In genomic region chr17:49965522-49965905, GRCh38 we compare ENCODE assay signal across 19 cellular contexts. TPM values are rescaled to one million over a fixed set of nuclear protein-coding genes. Genes with fewer than 3 reads are reported as not detected.
DNase-seq lines count a peak whose midpoint lies in the region; ATAC-seq, FAIRE-seq and TF ChIP-seq lines count a peak whose summit lies in the region.
"Had no signal": no experiment of that assay in that cellular context is flagged by ENCODE, and none has a peak within 500 bp of the region (broad histone marks: within the 10 kb centered on the region; RNA-seq: fewer than 3 reads in every experiment).

No MANE protein-coding gene starts in this region.

- H3K36me3 ChIP-seq in H1 (ENCODE audit: control insufficient read depth in 2 of 4, insufficient read depth in 4 of 4, low read length in 3 of 4): no peaks in the 10 kb centered on the region; a peak in 1 of 8 replicates

- TF ChIP-seq CTCF in H1 (IDR thresholded peaks at IDR 0.05; ENCODE audit: control extremely low read depth in 1 of 3, insufficient read depth in 1 of 3, low read depth in 1 of 3, low read length in 3 of 3) (no peak), type B pancreatic cell (conservative IDR thresholded peaks at IDR 0.05) (no peak)

- H2AFZ ChIP-seq in H1 (ENCODE audit: low read length): no peak overlapping the region
- H2AFZ ChIP-seq: GM23248, parathyroid adenoma had no signal

- FAIRE-seq in H1 (lab: Jason Lieb, UNC): no peak
- FAIRE-seq in HTR-8/SVneo (lab: Jason Lieb, UNC): no peak

- H4K91ac ChIP-seq in H1 (replicated peaks; ENCODE audit: insufficient read length, low read length): no peak overlapping the region

- no peak overlapping the region for H3K4ac ChIP-seq in H1 (replicated peaks; ENCODE audit: insufficient read length, low read depth, low read length)

- H3K27me3 ChIP-seq in H1 (replicated peaks in 1 of 4; ENCODE audit: control insufficient read depth in 3 of 4, extremely low read depth in 1 of 4, insufficient read depth in 3 of 4, low read length in 3 of 4): peaks cover 73 to 88% (median 85%) of the 10 kb centered on the region in 4 experiments

- H3K4me2 ChIP-seq in H1 (ENCODE audit: insufficient read depth in 1 of 2, low read depth in 2 of 2, low read length in 2 of 2): peak overlapping the region; percentile 69 to 72

- no peak for TF ChIP-seq EP300 in H1 (IDR thresholded peaks at IDR 0.05; ENCODE audit: borderline replicate concordance in 1 of 2, low read depth in 2 of 2, low read length in 2 of 2)

- H2BK12ac ChIP-seq in H1 (ENCODE audit: low read depth, low read length): no peak overlapping the region

- H3K79me2 ChIP-seq in H1 (ENCODE audit: control insufficient read depth in 1 of 2, insufficient read depth in 2 of 2, low read length in 2 of 2): no peaks in the 10 kb centered on the region
- H3K79me2 ChIP-seq: parathyroid adenoma had no signal

- H3K4me3 Mint-ChIP-seq in stimulated activated naive CD8-positive, alpha-beta T cell treated with anti-CD3 and anti-CD28 coated beads, Interleukin-15, amount 100 ng/mL, for 72 hours: peak overlapping the region; percentile 17 to 73
- peak overlapping the region; percentile 77 for H3K4me3 Mint-ChIP-seq in type B pancreatic cell

- peaks cover 10 to 25% of the 10 kb centered on the region in 2 experiments for H4K20me1 ChIP-seq in H1 (replicated peaks in 1 of 2; ENCODE audit: control insufficient read depth in 1 of 2, insufficient read depth in 2 of 2, low read length in 2 of 2)

- peaks cover 91% of the 10 kb centered on the region for H3K27me3 Mint-ChIP-seq in stimulated activated naive CD8-positive, alpha-beta T cell treated with anti-CD3 and anti-CD28 coated beads, Interleukin-15, amount 100 ng/mL, for 72 hours
- peaks cover 90% of the 10 kb centered on the region for H3K27me3 Mint-ChIP-seq in type B pancreatic cell

- no peak overlapping the region for H4K8ac ChIP-seq in H1 (ENCODE audit: extremely low read depth, insufficient read depth, low read length)

- H3K18ac ChIP-seq in H1 (ENCODE audit: extremely low read depth, low read length): no peak overlapping the region; the same call in 1 of the 2 replicates

- peaks cover 13% of the 10 kb centered on the region for H3K36me3 Mint-ChIP-seq in type B pancreatic cell

- no peak for TF ChIP-seq POLR2A in H1 (IDR thresholded peaks at IDR 0.05; ENCODE audit: control extremely low read depth in 1 of 2, low read depth in 2 of 2, low read length in 2 of 2)

- H3K9ac ChIP-seq in H1 (replicated peaks in 1 of 4; ENCODE audit: extremely low read depth in 1 of 4, low read depth in 3 of 4, low read length in 3 of 4): no peak overlapping the region
- H3K9ac ChIP-seq: GM23248, parathyroid adenoma had no signal

- H2BK20ac ChIP-seq in H1 (ENCODE audit: low read length): no peak overlapping the region

- no peaks in the 10 kb centered on the region for H3K79me1 ChIP-seq in H1 (ENCODE audit: low read depth, low read length)

- 2% methylated on average over 16 of the region's 16 CpGs; no CpG with 5 or more reads in 1 of the 2 experiments for WGBS in H1 (ENCODE audit: extremely low coverage in 1 of 2, insufficient coverage in 1 of 2, insufficient read length in 1 of 2, insufficient replicate concordance in 2 of 2, low coverage in 1 of 2, low lambda C conversion rate in 2 of 2, missing lambda C conversion rate in 1 of 2), 2 experiments

- no peak overlapping the region for H2AK5ac ChIP-seq in H1 (ENCODE audit: low read depth, low read length)

- H2BK5ac ChIP-seq in H1 (ENCODE audit: low read depth, low read length): no peak overlapping the region

- H2BK15ac ChIP-seq in H1 (ENCODE audit: low read length): no peak overlapping the region

- CTCF ChIA-PET in H1 (lab: Charles Lee; ENCODE audit: partially characterized antibody): interaction anchor here (0.6 to 2.6 kb wide), 8 partner anchors 12 to 428 kb away, joined by 3 to 22 read pairs (median 4); partner anchors contain the start of gene DLX3

- no peak for DNase-seq in stimulated activated naive CD8-positive, alpha-beta T cell treated with anti-CD3 and anti-CD28 coated beads, Interleukin-15, amount 100 ng/mL, for 72 hours
- no peak for DNase-seq in stimulated activated naive CD8-positive, alpha-beta T cell treated with anti-CD3 and anti-CD28 coated beads, Interleukin-15, Interleukin-2, amounts not matched to agents 100 U/mL and 50 U/mL, for 24 hours
- DNase-seq in NOMO-1 treated with dmso at 0.1 percent for 144 hours (lab: John Stamatoyannopoulos, UW; ENCODE audit: unreplicated experiment) (peak; percentile 49), H1 (ENCODE audit: low read depth in 1 of 2, low spot score in 2 of 2) (no peak), type B pancreatic cell (ENCODE audit: extremely low spot score, unreplicated experiment) (no peak), HTR-8/SVneo (ENCODE audit: insufficient read length, low spot score) (no peak)
- DNase-seq: COR-L47, GM23248, hypothalamus, mucosa of descending colon, NCI-H1417, NCI-H748 treated with DMSO at 0.1 percent for 48 hours, substantia nigra had no signal

- no peak overlapping the region for H3K56ac ChIP-seq in H1 (replicated peaks; ENCODE audit: insufficient read length, low read depth, low read length)

- no peak overlapping the region for H2BK120ac ChIP-seq in H1 (replicated peaks; ENCODE audit: low read depth, low read length)

- H3K4me1 ChIP-seq in H1 (replicated peaks in 1 of 4; ENCODE audit: control insufficient read depth in 3 of 4, insufficient read depth in 4 of 4, low read length in 3 of 4): peaks cover 0 to 32% (median 23%) of the 10 kb centered on the region in 4 experiments; a peak in 6 of 7 replicates

- no peak overlapping the region for H3K14ac ChIP-seq in H1 (ENCODE audit: insufficient read length)

- ATAC-seq in stimulated activated naive CD8-positive, alpha-beta T cell treated with anti-CD3 and anti-CD28 coated beads, Interleukin-15, amount 100 ng/mL, for 72 hours: no peak
- no peak for ATAC-seq in stimulated activated naive CD8-positive, alpha-beta T cell treated with anti-CD3 and anti-CD28 coated beads, Interleukin-15, Interleukin-2, amounts not matched to agents 100 U/mL and 50 U/mL, for 24 hours
- no peak for ATAC-seq in GM18868 (IDR thresholded peaks at IDR 0.05; ENCODE audit: unreplicated experiment)
- no peak for ATAC-seq in GM21447 (IDR thresholded peaks at IDR 0.05; ENCODE audit: unreplicated experiment)
- ATAC-seq: left lobe of liver, mucosa of descending colon had no signal

- no peak overlapping the region for H4K5ac ChIP-seq in H1 (ENCODE audit: insufficient read length, low read depth, low read length)

- no peak overlapping the region for H3K27ac ChIP-seq in H1 (ENCODE audit: low read depth, low read length)
- H3K27ac ChIP-seq: GM23248, parathyroid adenoma had no signal

- peak overlapping the region; percentile 16 to 54 (median 25); a peak in 5 of 8 replicates for H3K4me3 ChIP-seq in H1 (ENCODE audit: extremely low read depth in 1 of 4, insufficient read depth in 2 of 4, low read depth in 3 of 4, low read length in 4 of 4)
- H3K4me3 ChIP-seq: GM23248, mucosa of descending colon had no signal

- POLR2A ChIA-PET in H1 (lab: Charles Lee; ENCODE audit: partially characterized antibody): interaction anchor here (1.3 to 2.4 kb wide), 2 partner anchors 10 to 13 kb away, joined by 5 to 7 read pairs; no protein-coding TSS in a partner anchor

- no peak overlapping the region for H3K23ac ChIP-seq in H1 (ENCODE audit: insufficient read length)

- H3K4me1 Mint-ChIP-seq in stimulated activated naive CD8-positive, alpha-beta T cell treated with anti-CD3 and anti-CD28 coated beads, Interleukin-15, amount 100 ng/mL, for 72 hours: peaks cover 65% of the 10 kb centered on the region
- peaks cover 22% of the 10 kb centered on the region for H3K4me1 Mint-ChIP-seq in type B pancreatic cell (ENCODE audit: unreplicated experiment)

- H3K23me2 ChIP-seq in H1 (ENCODE audit: low read depth, low read length): peaks cover 17% of the 10 kb centered on the region

- no peaks in the 10 kb centered on the region for H3K9me3 ChIP-seq in H1 (ENCODE audit: insufficient read depth in 2 of 2, low read depth in 1 of 2, low read length in 1 of 2)
- H3K9me3 ChIP-seq: mucosa of descending colon had no signal

- no peak overlapping the region for H3K27ac Mint-ChIP-seq in stimulated activated naive CD8-positive, alpha-beta T cell treated with anti-CD3 and anti-CD28 coated beads, Interleukin-15, amount 100 ng/mL, for 72 hours
- no peak overlapping the region for H3K27ac Mint-ChIP-seq in type B pancreatic cell

- no peaks in the 10 kb centered on the region for H3K9me3 Mint-ChIP-seq in stimulated activated naive CD8-positive, alpha-beta T cell treated with anti-CD3 and anti-CD28 coated beads, Interleukin-15, amount 100 ng/mL, for 72 hours
- H3K9me3 Mint-ChIP-seq in type B pancreatic cell: peaks cover 1% of the 10 kb centered on the region

- no peak for TF ChIP-seq RAD21 in H1 (IDR thresholded peaks at IDR 0.05 in 1 of 2, conservative IDR thresholded peaks at IDR 0.05 in 1 of 2; ENCODE audit: low read depth in 2 of 2, low read length in 2 of 2)

TF ChIP-seq in H1, 55 proteins besides CTCF, POLR2A, EP300 and RAD21:
- TF ChIP-seq SP1 (IDR thresholded peaks at IDR 0.05; ENCODE audit: low read depth, low read length) (0 out of 2 replicates have a peak, but pooled peaks have one; percentile 52), GTF2F1 (IDR thresholded peaks at IDR 0.05; ENCODE audit: borderline replicate concordance, low read depth, low read length) (no peak)

RNA-seq across cellular contexts. Expression of gene DLX4, which starts 3.5 kb away (rescaled TPM):
- 0.80 and 0.88 TPM in 2 replicates for total RNA-seq in H1 (2021; fragmentation: NEBNext Ultra II Directional; extraction: Animal tissue kit (Norgen Biotek cat#: 25700))
- 0.67 and 1.5 TPM in 2 replicates for polyA plus RNA-seq in H1 (2011; rRNA removed)
- 0.94 TPM for polyA plus RNA-seq in H1 (2011; cell fraction: cytosol; rRNA removed)
- polyA plus RNA-seq in H1 (2011; cell fraction: nucleus; rRNA removed): 5.0 TPM
- polyA plus RNA-seq in H1 (2012, experiment 1 of 2): 0.64 to 1.2 TPM (median 0.93 TPM) in 4 replicates
- polyA plus RNA-seq in H1 (2012, experiment 2 of 2): 0.84 TPM
- 0.97 TPM for polyA plus RNA-seq in H1 (2013, experiment 1 of 2)
- polyA plus RNA-seq in H1 (2013, experiment 2 of 2): 0.87 TPM
- 0.39 and 0.73 TPM in 2 replicates for polyA minus RNA-seq in H1 (2011; rRNA and poly(A)+ RNA removed)
- polyA minus RNA-seq in H1 (2011; cell fraction: cytosol; rRNA and poly(A)+ RNA removed): 0.88 TPM
- polyA minus RNA-seq in H1 (2011; cell fraction: nucleus; rRNA and poly(A)+ RNA removed): 2.2 TPM
- total RNA-seq in type B pancreatic cell (ENCODE audit: low replicate concordance): 3.1 and 10.4 TPM in 2 replicates
- total RNA-seq: fibroblast of villous mesenchyme, GM23248, left lobe of liver had no signal

RNA-seq across cellular contexts. Expression of gene DLX3, which starts 29.5 kb away (rescaled TPM):
- total RNA-seq in H1 (2021; fragmentation: NEBNext Ultra II Directional; extraction: Animal tissue kit (Norgen Biotek cat#: 25700)): 0.15 TPM in 1 of 2 replicates, not detected in the other
- polyA plus RNA-seq in H1 (2011; rRNA removed): 0.06 and 0.20 TPM in 2 replicates
- polyA plus RNA-seq in H1 (2011; cell fraction: cytosol; rRNA removed): 0.12 TPM
- 0.29 TPM for polyA plus RNA-seq in H1 (2011; cell fraction: nucleus; rRNA removed)
- polyA plus RNA-seq in H1 (2012, experiment 1 of 2): 0.15 to 0.25 TPM (median 0.25 TPM) in 3 of 4 replicates, not detected in the other
- 0.35 TPM for polyA plus RNA-seq in H1 (2012, experiment 2 of 2)
- polyA plus RNA-seq in H1 (2013, experiment 1 of 2): 0.12 TPM
- 0.17 TPM for polyA plus RNA-seq in H1 (2013, experiment 2 of 2)
- 0.09 and 0.10 TPM in 2 replicates for polyA minus RNA-seq in H1 (2011; rRNA and poly(A)+ RNA removed)
- polyA minus RNA-seq in H1 (2011; cell fraction: cytosol; rRNA and poly(A)+ RNA removed): not detected
- polyA minus RNA-seq in H1 (2011; cell fraction: nucleus; rRNA and poly(A)+ RNA removed): 1.3 TPM
- 15.9 and 16.7 TPM in 2 replicates for total RNA-seq in type B pancreatic cell (ENCODE audit: low replicate concordance)
- total RNA-seq: fibroblast of villous mesenchyme, left lobe of liver had no signal
- polyA plus RNA-seq: AG04450 had no signal

Comparison
In these comparisons a context has a peak if more than half of its experiments do, and no peak if none do; other contexts are left out.
1. RNA of gene DLX3, which starts 29.5 kb away (total RNA-seq): 15.9 to 16.7 TPM in type B pancreatic cell; 0.15 TPM in H1; every median in the first group is over 10 times any median in the second.